Comparison of ENCODE assay signal across 20 cellular contexts in the genomic region with DNA sequence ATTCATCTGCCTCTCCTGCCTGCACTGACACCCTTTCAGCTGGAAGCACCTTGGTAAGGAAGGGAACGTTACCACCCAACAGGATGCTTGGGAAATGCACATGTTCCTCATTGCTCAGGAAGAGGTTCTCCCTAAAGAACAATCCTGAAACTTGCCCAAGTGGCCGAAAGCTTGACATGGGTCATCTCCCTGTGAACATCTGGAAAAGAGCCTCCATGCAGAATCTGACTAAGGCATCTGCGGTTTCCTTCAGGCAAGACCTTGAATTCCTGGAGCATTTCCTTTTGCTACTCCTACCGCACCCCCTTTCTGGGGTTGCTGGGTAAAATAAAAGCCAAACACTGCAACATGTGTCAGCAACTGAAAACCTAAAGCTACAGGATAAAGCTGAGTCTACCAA.
DNase-seq lines count a peak whose midpoint lies in the region; ATAC-seq and TF ChIP-seq lines count a peak whose summit lies in the region.
"Had no signal": no experiment of that assay in that cellular context is flagged by ENCODE, and none has a peak within 500 bp of the region (broad histone marks: within the 10 kb centered on the region; RNA-seq: fewer than 3 reads in every experiment).

No MANE protein-coding gene starts in this region.

- no peaks in the 10 kb centered on the region for H3K36me3 Mint-ChIP-seq in activated naive CD8-positive, alpha-beta T cell
- H3K36me3 Mint-ChIP-seq in activated naive CD8-positive, alpha-beta T cell treated with anti-CD3 and anti-CD28 coated beads, Interleukin-2, amount 50 U/mL, for 24 hours (ENCODE audit: low read depth): no peaks in the 10 kb centered on the region
- H3K36me3 Mint-ChIP-seq in HFFc6 (ENCODE audit: low read depth): no peaks in the 10 kb centered on the region
- H3K36me3 Mint-ChIP-seq: brain; CD4-positive, alpha-beta memory T cell; mesothelial cell of epicardium; neural progenitor cell had no signal

- H3K27ac Mint-ChIP-seq in activated naive CD8-positive, alpha-beta T cell: peak overlapping the region; percentile 83
- no peak overlapping the region for H3K27ac Mint-ChIP-seq in activated naive CD8-positive, alpha-beta T cell treated with anti-CD3 and anti-CD28 coated beads, Interleukin-2, amount 50 U/mL, for 24 hours
- H3K27ac Mint-ChIP-seq in HFFc6: peak overlapping the region; percentile 85
- H3K27ac Mint-ChIP-seq: brain, mesothelial cell of epicardium, neural progenitor cell had no signal

- no peak for TF ChIP-seq CTCF in HFFc6 (IDR thresholded peaks at IDR 0.05)

- peaks cover 76% of the 10 kb centered on the region for H3K4me1 Mint-ChIP-seq in activated naive CD8-positive, alpha-beta T cell (ENCODE audit: low read depth)
- peaks cover 48% of the 10 kb centered on the region for H3K4me1 Mint-ChIP-seq in activated naive CD8-positive, alpha-beta T cell treated with anti-CD3 and anti-CD28 coated beads, Interleukin-2, amount 50 U/mL, for 24 hours
- H3K4me1 Mint-ChIP-seq in HFFc6 (ENCODE audit: low read depth): peaks cover 41% of the 10 kb centered on the region
- H3K4me1 Mint-ChIP-seq: brain, mesothelial cell of epicardium, neural progenitor cell had no signal

- peak overlapping the region; percentile 63 for H3K4me3 Mint-ChIP-seq in activated naive CD8-positive, alpha-beta T cell
- no peak overlapping the region for H3K4me3 Mint-ChIP-seq in activated naive CD8-positive, alpha-beta T cell treated with anti-CD3 and anti-CD28 coated beads, Interleukin-2, amount 50 U/mL, for 24 hours
- H3K4me3 Mint-ChIP-seq in HFFc6: peak overlapping the region; percentile 47; the same call in 1 of the 2 replicates
- H3K4me3 Mint-ChIP-seq: brain, mesothelial cell of epicardium, neural progenitor cell had no signal

- no peak for ATAC-seq in activated naive CD8-positive, alpha-beta T cell treated with anti-CD3 and anti-CD28 coated beads, Interleukin-2, amount 50 U/mL, for 24 hours
- ATAC-seq: A549, esophagus mucosa had no signal

- no peak for DNase-seq in activated naive CD8-positive, alpha-beta T cell treated with anti-CD3 and anti-CD28 coated beads, Interleukin-2, amount 50 U/mL, for 24 hours
- DNase-seq in HFFc6 (peak; percentile 68), dermis blood vessel endothelial cell (peak; percentile 55), skeletal muscle cell (ENCODE audit: low read depth) (peak; percentile 26), germinal center (ENCODE audit: low spot score) (no peak), NCI-H510A treated with DMSO at 0.1 percent for 48 hours (lab: John Stamatoyannopoulos, UW) (no peak), DMS53 treated with DMSO at 0.1 percent for 48 hours (lab: John Stamatoyannopoulos, UW; ENCODE audit: unreplicated experiment) (no peak)
- DNase-seq: activated CD4-positive, CD25-positive, alpha-beta regulatory T cell treated with anti-CD3 and anti-CD28 coated beads, Interleukin-2, amount 50 U/mL, for 72 hours; activated CD8-positive, alpha-beta memory T cell treated with anti-CD3 and anti-CD28 coated beads, Interleukin-2, amount 50 U/mL, for 4 hours; CD4-positive, alpha-beta memory T cell; NCI-H2029; NCI-H510A; SIG-M5; tibial artery had no signal

- no peak overlapping the region for H3K4me3 ChIP-seq in skeletal muscle cell (ENCODE audit: low read depth, low read length)
- H3K4me3 ChIP-seq: A549, neural progenitor cell, tibial artery had no signal

- no peaks in the 10 kb centered on the region for H3K27me3 Mint-ChIP-seq in activated naive CD8-positive, alpha-beta T cell
- H3K27me3 Mint-ChIP-seq in activated naive CD8-positive, alpha-beta T cell treated with anti-CD3 and anti-CD28 coated beads, Interleukin-2, amount 50 U/mL, for 24 hours: no peaks in the 10 kb centered on the region
- H3K27me3 Mint-ChIP-seq in HFFc6 (ENCODE audit: insufficient read depth): peaks cover 11% of the 10 kb centered on the region
- H3K27me3 Mint-ChIP-seq: CD4-positive, alpha-beta memory T cell had no signal

- no peaks in the 10 kb centered on the region for H3K9me3 Mint-ChIP-seq in activated naive CD8-positive, alpha-beta T cell (ENCODE audit: low read depth)
- H3K9me3 Mint-ChIP-seq in activated naive CD8-positive, alpha-beta T cell treated with anti-CD3 and anti-CD28 coated beads, Interleukin-2, amount 50 U/mL, for 24 hours: no peaks in the 10 kb centered on the region
- no peaks in the 10 kb centered on the region for H3K9me3 Mint-ChIP-seq in HFFc6
- H3K9me3 Mint-ChIP-seq: CD4-positive, alpha-beta memory T cell; mesothelial cell of epicardium had no signal

Comparison
In these comparisons a context has a peak if more than half of its experiments do, and no peak if none do; other contexts are left out.
1. DNase-seq: peak in HFFc6 (single experiment), dermis blood vessel endothelial cell (single experiment) and skeletal muscle cell (single experiment); none in activated naive CD8-positive, alpha-beta T cell treated with anti-CD3 and anti-CD28 coated beads, Interleukin-2, amount 50 U/mL, for 24 hours (single experiment), germinal center (single experiment), NCI-H510A treated with DMSO at 0.1 percent for 48 hours (single experiment) and DMS53 treated with DMSO at 0.1 percent for 48 hours (single experiment).